In genomic region chr3:179373938-179374337, GRCh38 we compare ENCODE assay signal across 1 cellular context.
TF ChIP-seq lines count a peak whose summit lies in the region.

No MANE protein-coding gene starts in this region.

TF ChIP-seq in K562, 482 proteins besides CTCF, POLR2A, EP300 and RAD21:
- TF ChIP-seq CBX3 (IDR thresholded peaks at IDR 0.05; ENCODE audit: borderline replicate concordance in 1 of 2, low read length in 2 of 2) (0 out of 3 replicates have a peak, but pooled peaks of 1 of the 2 experiments have one; percentile 13), ZNF592 (IDR thresholded peaks at IDR 0.05) (peak; percentile 43; the same call in 1 of the 2 replicates), ZFP36 (IDR thresholded peaks at IDR 0.05; ENCODE audit: low read depth, low read length, partially characterized antibody) (no peak), SMAD4 (CRISPR knock-in tag; conservative IDR thresholded peaks at IDR 0.05) (0 out of 2 replicates have a peak, but pooled peaks have one; percentile 15)
- TF ChIP-seq, protein P1, sequence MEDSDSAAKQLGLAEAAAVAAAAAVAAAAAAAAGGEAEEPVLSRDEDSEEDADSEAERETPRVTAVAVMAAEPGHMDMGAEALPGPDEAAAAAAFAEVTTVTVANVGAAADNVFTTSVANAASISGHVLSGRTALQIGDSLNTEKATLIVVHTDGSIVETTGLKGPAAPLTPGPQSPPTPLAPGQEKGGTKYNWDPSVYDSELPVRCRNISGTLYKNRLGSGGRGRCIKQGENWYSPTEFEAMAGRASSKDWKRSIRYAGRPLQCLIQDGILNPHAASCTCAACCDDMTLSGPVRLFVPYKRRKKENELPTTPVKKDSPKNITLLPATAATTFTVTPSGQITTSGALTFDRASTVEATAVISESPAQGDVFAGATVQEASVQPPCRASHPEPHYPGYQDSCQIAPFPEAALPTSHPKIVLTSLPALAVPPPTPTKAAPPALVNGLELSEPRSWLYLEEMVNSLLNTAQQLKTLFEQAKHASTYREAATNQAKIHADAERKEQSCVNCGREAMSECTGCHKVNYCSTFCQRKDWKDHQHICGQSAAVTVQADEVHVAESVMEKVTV (CRISPR knock-in tag; IDR thresholded peaks at IDR 0.05) = no peak
